ENCODE assay signal across 10 cellular contexts in genomic region chr15:43794269-43795037, GRCh38. TPM values are rescaled to one million over a fixed set of nuclear protein-coding genes. Genes with fewer than 3 reads are reported as not detected.
DNase-seq lines count a peak whose midpoint lies in the region; ATAC-seq lines count a peak whose summit lies in the region.
"Had no signal": no experiment of that assay in that cellular context is flagged by ENCODE, and none has a peak within 500 bp of the region (broad histone marks: within the 10 kb centered on the region; RNA-seq: fewer than 3 reads in every experiment).

No MANE protein-coding gene starts in this region.

- peaks cover 47% of the 10 kb centered on the region for H3K4me1 Mint-ChIP-seq in activated CD8-positive, alpha-beta memory T cell treated with anti-CD3 and anti-CD28 coated beads, Interleukin-2, amount 10 ng/mL, durations not matched to agents 7 days and 5 days
- H3K4me1 Mint-ChIP-seq in activated T-helper 1 cell treated with anti-CD3 and anti-CD28 coated beads, Interleukin-12 subunit alpha, Interleukin-12 subunit beta, Interleukin-2, Interleukin-4 antibody, amounts not matched to agents 30 ng/mL and 10 ng/mL and 1 ng/mL, durations not matched to agents 14 hours and 24 hours and 36 hours (ENCODE audit: low read depth): peaks cover 62% of the 10 kb centered on the region

- no peaks in the 10 kb centered on the region for H3K27me3 ChIP-seq in iPS-15b (ENCODE audit: control insufficient read depth, insufficient read depth, low read length)
- H3K27me3 ChIP-seq: foreskin keratinocyte had no signal

- H3K9me3 Mint-ChIP-seq in activated CD8-positive, alpha-beta memory T cell treated with anti-CD3 and anti-CD28 coated beads, Interleukin-2, amount 10 ng/mL, durations not matched to agents 7 days and 5 days (ENCODE audit: low read depth): no peaks in the 10 kb centered on the region
- H3K9me3 Mint-ChIP-seq in activated T-helper 1 cell treated with anti-CD3 and anti-CD28 coated beads, Interleukin-12 subunit alpha, Interleukin-12 subunit beta, Interleukin-2, Interleukin-4 antibody, amounts not matched to agents 30 ng/mL and 10 ng/mL and 1 ng/mL, durations not matched to agents 14 hours and 24 hours and 36 hours: no peaks in the 10 kb centered on the region

- no peaks in the 10 kb centered on the region for H3K27me3 Mint-ChIP-seq in activated CD8-positive, alpha-beta memory T cell treated with anti-CD3 and anti-CD28 coated beads, Interleukin-2, amount 10 ng/mL, durations not matched to agents 7 days and 5 days
- no peaks in the 10 kb centered on the region for H3K27me3 Mint-ChIP-seq in activated T-helper 1 cell treated with anti-CD3 and anti-CD28 coated beads, Interleukin-12 subunit alpha, Interleukin-12 subunit beta, Interleukin-2, Interleukin-4 antibody, amounts not matched to agents 30 ng/mL and 10 ng/mL and 1 ng/mL, durations not matched to agents 14 hours and 24 hours and 36 hours (ENCODE audit: insufficient read depth)

- H3K36me3 ChIP-seq in iPS-15b (ENCODE audit: control insufficient read depth, insufficient read depth, low read length): peaks cover 31% of the 10 kb centered on the region

- no peak for DNase-seq in activated CD8-positive, alpha-beta memory T cell treated with anti-CD3 and anti-CD28 coated beads, Interleukin-2, amount 10 ng/mL, durations not matched to agents 7 days and 5 days
- no peak for DNase-seq in activated CD8-positive, alpha-beta memory T cell treated with anti-CD3 and anti-CD28 coated beads, Interleukin-2, amount 50 U/mL, for 48 hours
- no peak for DNase-seq in activated T-helper 1 cell treated with anti-CD3 and anti-CD28 coated beads, Interleukin-12 subunit alpha, Interleukin-12 subunit beta, Interleukin-2, Interleukin-4 antibody, amounts not matched to agents 30 ng/mL and 10 ng/mL and 1 ng/mL, durations not matched to agents 14 hours and 24 hours and 36 hours (ENCODE audit: low spot score)
- peak; percentile 60 for DNase-seq in stromal cell of bone marrow (ENCODE audit: low read depth)
- no peak for DNase-seq in NCI-H446 treated with DMSO at 0.1 percent for 48 hours (lab: John Stamatoyannopoulos, UW)
- no peak for DNase-seq in OCI-M1 (lab: John Stamatoyannopoulos, UW)
- DNase-seq: foreskin keratinocyte had no signal

- intact Hi-C loops in activated T-helper 1 cell treated with anti-CD3 and anti-CD28 coated beads, Interleukin-12 subunit alpha, Interleukin-12 subunit beta, Interleukin-2, Interleukin-4 antibody, amounts not matched to agents 30 ng/mL and 10 ng/mL and 1 ng/mL, durations not matched to agents 14 hours and 24 hours and 36 hours (cut with micrococcal nuclease): no loop called here

- peaks cover 41% of the 10 kb centered on the region for H3K36me3 Mint-ChIP-seq in activated CD8-positive, alpha-beta memory T cell treated with anti-CD3 and anti-CD28 coated beads, Interleukin-2, amount 10 ng/mL, durations not matched to agents 7 days and 5 days
- H3K36me3 Mint-ChIP-seq in activated T-helper 1 cell treated with anti-CD3 and anti-CD28 coated beads, Interleukin-12 subunit alpha, Interleukin-12 subunit beta, Interleukin-2, Interleukin-4 antibody, amounts not matched to agents 30 ng/mL and 10 ng/mL and 1 ng/mL, durations not matched to agents 14 hours and 24 hours and 36 hours (ENCODE audit: low read depth): peaks cover 53% of the 10 kb centered on the region

- no peak for ATAC-seq in activated CD8-positive, alpha-beta memory T cell treated with anti-CD3 and anti-CD28 coated beads, Interleukin-2, amount 10 ng/mL, durations not matched to agents 7 days and 5 days
- no peak for ATAC-seq in GM21515 (IDR thresholded peaks at IDR 0.05; ENCODE audit: unreplicated experiment)
- ATAC-seq: foreskin keratinocyte had no signal

- H3K4me3 ChIP-seq in iPS-15b (ENCODE audit: low read depth, low read length): no peak overlapping the region

- H3K4me1 ChIP-seq in iPS-15b (ENCODE audit: control insufficient read depth, insufficient read depth, low read length): peaks cover 28% of the 10 kb centered on the region
- H3K4me1 ChIP-seq: foreskin keratinocyte had no signal

- H3K9me3 ChIP-seq in iPS-15b (ENCODE audit: control insufficient read depth, insufficient read depth, low read length): no peaks in the 10 kb centered on the region

- H3K9ac ChIP-seq in iPS-15b (ENCODE audit: low read depth, low read length): peak overlapping the region; percentile 98

- H3K4me3 Mint-ChIP-seq in activated CD8-positive, alpha-beta memory T cell treated with anti-CD3 and anti-CD28 coated beads, Interleukin-2, amount 10 ng/mL, durations not matched to agents 7 days and 5 days: peak overlapping the region; percentile 98
- H3K4me3 Mint-ChIP-seq in activated T-helper 1 cell treated with anti-CD3 and anti-CD28 coated beads, Interleukin-12 subunit alpha, Interleukin-12 subunit beta, Interleukin-2, Interleukin-4 antibody, amounts not matched to agents 30 ng/mL and 10 ng/mL and 1 ng/mL, durations not matched to agents 14 hours and 24 hours and 36 hours: peak overlapping the region; percentile 97

- H3K27ac Mint-ChIP-seq in activated CD8-positive, alpha-beta memory T cell treated with anti-CD3 and anti-CD28 coated beads, Interleukin-2, amount 10 ng/mL, durations not matched to agents 7 days and 5 days: peak overlapping the region; percentile 43
- peak overlapping the region; percentile 52 for H3K27ac Mint-ChIP-seq in activated T-helper 1 cell treated with anti-CD3 and anti-CD28 coated beads, Interleukin-12 subunit alpha, Interleukin-12 subunit beta, Interleukin-2, Interleukin-4 antibody, amounts not matched to agents 30 ng/mL and 10 ng/mL and 1 ng/mL, durations not matched to agents 14 hours and 24 hours and 36 hours

- CTCF ChIA-PET in activated CD8-positive, alpha-beta memory T cell treated with anti-CD3 and anti-CD28 coated beads, Interleukin-2, amount 10 ng/mL, durations not matched to agents 7 days and 5 days (lab: Charles Lee): interaction anchor here (0.9 to 1.4 kb wide), 2 partner anchors 27 to 31 kb away, joined by 3 read pairs; no protein-coding TSS in a partner anchor

RNA-seq across cellular contexts. Expression of gene SERF2, which starts 2.3 kb away (rescaled TPM):
- total RNA-seq in activated CD8-positive, alpha-beta memory T cell treated with anti-CD3 and anti-CD28 coated beads, Interleukin-2, amount 10 ng/mL, durations not matched to agents 7 days and 5 days: 100 to 1,000 TPM; 804 to 808 TPM
- total RNA-seq in activated T-helper 1 cell treated with anti-CD3 and anti-CD28 coated beads, Interleukin-12 subunit alpha, Interleukin-12 subunit beta, Interleukin-2, Interleukin-4 antibody, amounts not matched to agents 30 ng/mL and 10 ng/mL and 1 ng/mL, durations not matched to agents 14 hours and 24 hours and 36 hours: 531 and 540 TPM in 2 replicates

RNA-seq across cellular contexts. Expression of gene SERINC4, which starts 5.6 kb away (rescaled TPM):
- under 1 TPM; 0.20 to 0.30 TPM for total RNA-seq in activated CD8-positive, alpha-beta memory T cell treated with anti-CD3 and anti-CD28 coated beads, Interleukin-2, amount 10 ng/mL, durations not matched to agents 7 days and 5 days
- total RNA-seq in activated T-helper 1 cell treated with anti-CD3 and anti-CD28 coated beads, Interleukin-12 subunit alpha, Interleukin-12 subunit beta, Interleukin-2, Interleukin-4 antibody, amounts not matched to agents 30 ng/mL and 10 ng/mL and 1 ng/mL, durations not matched to agents 14 hours and 24 hours and 36 hours: 0.39 and 0.41 TPM in 2 replicates
- total RNA-seq: SK-MEL-5 had no signal

RNA-seq across cellular contexts. Expression of gene HYPK, which starts 5.9 kb away (rescaled TPM):
- 10 to 100 TPM; 14.8 to 16.1 TPM for total RNA-seq in activated CD8-positive, alpha-beta memory T cell treated with anti-CD3 and anti-CD28 coated beads, Interleukin-2, amount 10 ng/mL, durations not matched to agents 7 days and 5 days
- total RNA-seq in activated T-helper 1 cell treated with anti-CD3 and anti-CD28 coated beads, Interleukin-12 subunit alpha, Interleukin-12 subunit beta, Interleukin-2, Interleukin-4 antibody, amounts not matched to agents 30 ng/mL and 10 ng/mL and 1 ng/mL, durations not matched to agents 14 hours and 24 hours and 36 hours: 22.0 TPM in 2 replicates

RNA-seq across cellular contexts. Expression of gene ELL3, which starts 17.7 kb away (rescaled TPM):
- total RNA-seq in activated CD8-positive, alpha-beta memory T cell treated with anti-CD3 and anti-CD28 coated beads, Interleukin-2, amount 10 ng/mL, durations not matched to agents 7 days and 5 days: 1 to 10 TPM in 1 of 2 experiments, under 1 TPM in 1; 0.49 to 1.0 TPM
- total RNA-seq in activated T-helper 1 cell treated with anti-CD3 and anti-CD28 coated beads, Interleukin-12 subunit alpha, Interleukin-12 subunit beta, Interleukin-2, Interleukin-4 antibody, amounts not matched to agents 30 ng/mL and 10 ng/mL and 1 ng/mL, durations not matched to agents 14 hours and 24 hours and 36 hours: 0.41 and 0.73 TPM in 2 replicates

RNA-seq across cellular contexts. Expression of gene MFAP1, which starts 30.0 kb away (rescaled TPM):
- total RNA-seq in activated CD8-positive, alpha-beta memory T cell treated with anti-CD3 and anti-CD28 coated beads, Interleukin-2, amount 10 ng/mL, durations not matched to agents 7 days and 5 days: 10 to 100 TPM; 34.1 to 46.5 TPM
- 46.4 and 46.6 TPM in 2 replicates for total RNA-seq in activated T-helper 1 cell treated with anti-CD3 and anti-CD28 coated beads, Interleukin-12 subunit alpha, Interleukin-12 subunit beta, Interleukin-2, Interleukin-4 antibody, amounts not matched to agents 30 ng/mL and 10 ng/mL and 1 ng/mL, durations not matched to agents 14 hours and 24 hours and 36 hours
